In the genomic region with DNA sequence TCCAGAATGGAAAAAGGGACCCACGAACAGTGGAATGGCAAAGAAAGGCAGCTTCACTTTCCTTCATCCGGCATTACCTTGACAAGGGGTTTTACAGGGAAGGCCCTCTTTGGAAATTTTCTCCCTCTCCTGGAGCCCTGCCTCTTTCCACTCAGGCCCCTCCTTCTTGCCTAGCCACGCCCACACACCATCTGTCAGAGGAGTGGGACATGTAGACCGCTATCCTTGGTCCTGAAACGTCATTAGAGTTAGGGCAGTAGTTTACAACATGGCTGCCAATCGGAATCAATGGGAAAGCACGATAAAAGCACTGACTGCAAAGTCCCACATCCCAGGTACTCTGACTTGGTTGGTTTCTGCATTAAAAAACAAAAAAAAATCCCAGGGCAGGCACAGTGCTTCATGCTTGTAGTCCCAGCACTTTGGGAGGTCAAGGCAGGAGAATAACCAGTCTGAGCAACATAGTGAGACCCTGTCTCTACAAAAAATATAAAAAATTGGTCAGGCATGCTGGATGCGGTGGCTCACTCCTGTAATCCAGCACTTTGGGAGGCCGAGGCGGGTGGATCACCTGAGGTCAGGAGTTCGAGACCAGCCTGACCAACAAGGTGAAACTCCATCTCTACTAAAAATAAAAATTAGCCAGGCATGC, we compare ENCODE assay signal across 8 cellular contexts.
A peak's percentile ranks its signal among the peaks of the same experiment; 100 is the strongest.
DNase-seq lines count a peak whose midpoint lies in the region; ATAC-seq, FAIRE-seq and TF ChIP-seq lines count a peak whose summit lies in the region.

No MANE protein-coding gene starts in this region.

- H3K4ac ChIP-seq in mesendoderm (ENCODE audit: low read depth, low read length): no peak overlapping the region

- no peaks in the 10 kb centered on the region for H3K79me1 ChIP-seq in mesendoderm (ENCODE audit: low read length)

- no peak overlapping the region for H2AK5ac ChIP-seq in mesendoderm (ENCODE audit: low read length)

- POLR2A ChIA-PET in GM12878 (lab: Charles Lee): no interaction called here

- TF ChIP-seq CTCF in GM12878 (IDR thresholded peaks at IDR 0.05 in 2 of 3, conservative IDR thresholded peaks at IDR 0.05 in 1 of 3; ENCODE audit: control insufficient read depth in 2 of 3, extremely low read depth in 1 of 3, insufficient read depth in 1 of 3, low read depth in 3 of 3, low read length in 3 of 3): no peak

- H3K27me3 ChIP-seq in GM12878 (replicated peaks in 1 of 2; ENCODE audit: control insufficient read depth in 2 of 2, insufficient read depth in 2 of 2, low read length in 1 of 2) (no peaks in the 10 kb centered on the region), mesendoderm (ENCODE audit: insufficient read depth, low read length, poor library complexity) (no peaks in the 10 kb centered on the region)

- no peak overlapping the region for H4K5ac ChIP-seq in mesendoderm (ENCODE audit: low read length)

- TF ChIP-seq POLR2A in GM12878 (IDR thresholded peaks at IDR 0.05; ENCODE audit: low read depth, low read length): no peak

- H3K4me1 ChIP-seq in GM12878 (ENCODE audit: control insufficient read depth, insufficient read depth, low read length) (no peaks in the 10 kb centered on the region), mesendoderm (ENCODE audit: control insufficient read depth, low read depth, low read length) (peaks cover 2% of the 10 kb centered on the region)

- WGBS in GM12878 (ENCODE audit: insufficient coverage, insufficient replicate concordance, low lambda C conversion rate, missing lambda C conversion rate): 42% methylated on average over 11 of the region's 11 CpGs
- WGBS in mesendoderm (ENCODE audit: extremely low coverage, insufficient coverage, low lambda C conversion rate): no CpG with 5 or more reads among the region's 11 CpGs

- H3K27ac ChIP-seq in GM12878 (ENCODE audit: control insufficient read depth, insufficient read depth): no peak overlapping the region
- no peak overlapping the region for H3K27ac ChIP-seq in mesendoderm (ENCODE audit: low read depth, low read length)

- H3K4me2 ChIP-seq in GM12878 (ENCODE audit: control insufficient read depth, insufficient read depth) (no peak overlapping the region), mesendoderm (ENCODE audit: low read length) (no peak overlapping the region)

- BruUV-seq in GM12878 (replicated peaks; lab: Mats Ljungman, UMichigan): no TSS peak

- ATAC-seq in GM12878 (peak; percentile 65; the same call in 2 of the 3 replicates), HG03175 (IDR thresholded peaks at IDR 0.05; ENCODE audit: unreplicated experiment) (no peak), HG02798 (IDR thresholded peaks at IDR 0.05; ENCODE audit: poor library complexity, unreplicated experiment) (no peak), GM21381 (IDR thresholded peaks at IDR 0.05; ENCODE audit: unreplicated experiment) (no peak)

- TF ChIP-seq RAD21 in GM12878 (IDR thresholded peaks at IDR 0.05; ENCODE audit: insufficient read depth, low read depth, low read length): no peak

- no peak overlapping the region for H3K56ac ChIP-seq in mesendoderm (ENCODE audit: low read length)

- H2AFZ ChIP-seq in GM12878 (ENCODE audit: control insufficient read depth, low read depth, low read length): no peak overlapping the region

- no peak for TF ChIP-seq EP300 in GM12878 (IDR thresholded peaks at IDR 0.05; ENCODE audit: borderline replicate concordance in 1 of 2, control insufficient read depth in 1 of 2, low read depth in 2 of 2, low read length in 2 of 2)

- RAD21 ChIA-PET in GM12878 (lab: Charles Lee; ENCODE audit: unreplicated experiment): no interaction called here

- H3K9ac ChIP-seq in GM12878 (ENCODE audit: control insufficient read depth, insufficient read depth, low read length) (no peak overlapping the region), mesendoderm (ENCODE audit: low read length) (no peak overlapping the region)

- no peak overlapping the region for H4K8ac ChIP-seq in mesendoderm (ENCODE audit: low read depth, low read length)

- intact Hi-C loops in GM12878 (cut with micrococcal nuclease; ENCODE audit: unreplicated experiment): no loop called here

- H3K4me3 ChIP-seq in GM12878 (no peak overlapping the region), mesendoderm (ENCODE audit: low read length) (no peak overlapping the region)

- H3K36me3 ChIP-seq in GM12878 (ENCODE audit: control insufficient read depth in 2 of 2, insufficient read depth in 2 of 2, low read length in 1 of 2) (no peaks in the 10 kb centered on the region), mesendoderm (ENCODE audit: control insufficient read depth, insufficient read depth, low read length) (no peaks in the 10 kb centered on the region)

- no peaks in the 10 kb centered on the region for H4K20me1 ChIP-seq in GM12878 (ENCODE audit: control insufficient read depth, insufficient read depth)

- no peak overlapping the region for H3K18ac ChIP-seq in mesendoderm (ENCODE audit: low read length)

- no peaks in the 10 kb centered on the region for H3K79me2 ChIP-seq in GM12878 (ENCODE audit: control insufficient read depth, insufficient read depth, low read length)
- no peaks in the 10 kb centered on the region for H3K79me2 ChIP-seq in mesendoderm (ENCODE audit: control insufficient read depth, insufficient read depth, low read length)

- H3K23ac ChIP-seq in mesendoderm (ENCODE audit: low read length): no peak overlapping the region

- DNase-seq in ELR (ENCODE audit: low read depth) (peak; percentile 75), LoVo (ENCODE audit: low spot score) (peak; percentile 36), GM12878 (ENCODE audit: low read depth, low spot score) (no peak), mesendoderm (peak; percentile 98), NCI-H146 (lab: John Stamatoyannopoulos, UW) (no peak)

- H2BK120ac ChIP-seq in mesendoderm (ENCODE audit: low read depth, low read length): no peak overlapping the region

- no peak for FAIRE-seq in GM12878 (lab: Jason Lieb, UNC)

- CTCF ChIA-PET in GM12878 (lab: Yijun Ruan, JAX): no interaction called here

- H2BK5ac ChIP-seq in mesendoderm (ENCODE audit: low read length): no peak overlapping the region

- SMC1A ChIA-PET in GM12878 (lab: Charles Lee; ENCODE audit: uncharacterized antibody, unreplicated experiment): interaction anchor here (1.2 kb wide), 1 partner anchor 9 kb away, joined by 4 read pairs; no protein-coding TSS in a partner anchor

- in situ Hi-C loops in GM12878 (cut with MboI): no loop called here

- no peaks in the 10 kb centered on the region for H3K9me3 ChIP-seq in GM12878 (replicated peaks; ENCODE audit: control insufficient read depth, insufficient read depth, low read length)

- no peak overlapping the region for H2BK15ac ChIP-seq in mesendoderm (replicated peaks; ENCODE audit: low read depth)

TF ChIP-seq in GM12878, 131 proteins besides CTCF, POLR2A, EP300 and RAD21:
- TF ChIP-seq, protein P1, sequence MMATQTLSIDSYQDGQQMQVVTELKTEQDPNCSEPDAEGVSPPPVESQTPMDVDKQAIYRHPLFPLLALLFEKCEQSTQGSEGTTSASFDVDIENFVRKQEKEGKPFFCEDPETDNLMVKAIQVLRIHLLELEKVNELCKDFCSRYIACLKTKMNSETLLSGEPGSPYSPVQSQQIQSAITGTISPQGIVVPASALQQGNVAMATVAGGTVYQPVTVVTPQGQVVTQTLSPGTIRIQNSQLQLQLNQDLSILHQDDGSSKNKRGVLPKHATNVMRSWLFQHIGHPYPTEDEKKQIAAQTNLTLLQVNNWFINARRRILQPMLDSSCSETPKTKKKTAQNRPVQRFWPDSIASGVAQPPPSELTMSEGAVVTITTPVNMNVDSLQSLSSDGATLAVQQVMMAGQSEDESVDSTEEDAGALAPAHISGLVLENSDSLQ (IDR thresholded peaks at IDR 0.05): peak; percentile 63; the same call in 1 of the 2 replicates
- TF ChIP-seq CREM (IDR thresholded peaks at IDR 0.05; ENCODE audit: low read depth) (0 out of 2 replicates have a peak, but pooled peaks have one; percentile 28), SIX5 (IDR thresholded peaks at IDR 0.05; ENCODE audit: low read depth, low read length, severe bottlenecking) (no peak), PBX3 (IDR thresholded peaks at IDR 0.05; ENCODE audit: insufficient replicate concordance, low read depth, low read length) (peak; percentile 71), YY1 (IDR thresholded peaks at IDR 0.05; ENCODE audit: low read depth, low read length) (0 out of 2 replicates have a peak, but pooled peaks have one; percentile 28)
- TF ChIP-seq, protein P2, sequence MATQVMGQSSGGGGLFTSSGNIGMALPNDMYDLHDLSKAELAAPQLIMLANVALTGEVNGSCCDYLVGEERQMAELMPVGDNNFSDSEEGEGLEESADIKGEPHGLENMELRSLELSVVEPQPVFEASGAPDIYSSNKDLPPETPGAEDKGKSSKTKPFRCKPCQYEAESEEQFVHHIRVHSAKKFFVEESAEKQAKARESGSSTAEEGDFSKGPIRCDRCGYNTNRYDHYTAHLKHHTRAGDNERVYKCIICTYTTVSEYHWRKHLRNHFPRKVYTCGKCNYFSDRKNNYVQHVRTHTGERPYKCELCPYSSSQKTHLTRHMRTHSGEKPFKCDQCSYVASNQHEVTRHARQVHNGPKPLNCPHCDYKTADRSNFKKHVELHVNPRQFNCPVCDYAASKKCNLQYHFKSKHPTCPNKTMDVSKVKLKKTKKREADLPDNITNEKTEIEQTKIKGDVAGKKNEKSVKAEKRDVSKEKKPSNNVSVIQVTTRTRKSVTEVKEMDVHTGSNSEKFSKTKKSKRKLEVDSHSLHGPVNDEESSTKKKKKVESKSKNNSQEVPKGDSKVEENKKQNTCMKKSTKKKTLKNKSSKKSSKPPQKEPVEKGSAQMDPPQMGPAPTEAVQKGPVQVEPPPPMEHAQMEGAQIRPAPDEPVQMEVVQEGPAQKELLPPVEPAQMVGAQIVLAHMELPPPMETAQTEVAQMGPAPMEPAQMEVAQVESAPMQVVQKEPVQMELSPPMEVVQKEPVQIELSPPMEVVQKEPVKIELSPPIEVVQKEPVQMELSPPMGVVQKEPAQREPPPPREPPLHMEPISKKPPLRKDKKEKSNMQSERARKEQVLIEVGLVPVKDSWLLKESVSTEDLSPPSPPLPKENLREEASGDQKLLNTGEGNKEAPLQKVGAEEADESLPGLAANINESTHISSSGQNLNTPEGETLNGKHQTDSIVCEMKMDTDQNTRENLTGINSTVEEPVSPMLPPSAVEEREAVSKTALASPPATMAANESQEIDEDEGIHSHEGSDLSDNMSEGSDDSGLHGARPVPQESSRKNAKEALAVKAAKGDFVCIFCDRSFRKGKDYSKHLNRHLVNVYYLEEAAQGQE (IDR thresholded peaks at IDR 0.05; ENCODE audit: low read depth, low read length): peak; percentile 89
TF ChIP-seq in GM12878: peak in this region for 5.

Comparison
In these comparisons a context has a peak if more than half of its experiments do, and no peak if none do; other contexts are left out.
1. DNase-seq: peak in ELR (single experiment), LoVo (single experiment) and mesendoderm (single experiment); none in GM12878 (single experiment) and NCI-H146 (single experiment).